In genomic region chr2:61277756-61278155, GRCh38 we compare ENCODE assay signal across 1 cellular context.
TF ChIP-seq lines count a peak whose summit lies in the region.

No MANE protein-coding gene starts in this region.

TF ChIP-seq in IMR-90, 13 proteins besides CTCF, POLR2A, EP300 and RAD21:
- TF ChIP-seq CHD1 (IDR thresholded peaks at IDR 0.05; ENCODE audit: low read depth, low read length) (no peak), MAZ (IDR thresholded peaks at IDR 0.05; ENCODE audit: borderline replicate concordance, low read depth, low read length) (no peak), SMC3 (IDR thresholded peaks at IDR 0.05; ENCODE audit: low read depth, low read length) (no peak), NFE2L2 (IDR thresholded peaks at IDR 0.05; ENCODE audit: low read depth, low read length) (no peak), USF2 (IDR thresholded peaks at IDR 0.05; ENCODE audit: low read depth, low read length) (no peak), MXI1 (IDR thresholded peaks at IDR 0.05; ENCODE audit: borderline replicate concordance, low read depth, low read length) (no peak), ELK1 (IDR thresholded peaks at IDR 0.05; ENCODE audit: borderline replicate concordance, low read depth, low read length) (no peak), RCOR1 (IDR thresholded peaks at IDR 0.05; ENCODE audit: insufficient replicate concordance, low read length) (no peak), RFX5 (IDR thresholded peaks at IDR 0.05; ENCODE audit: low read depth, low read length) (no peak), CEBPB (IDR thresholded peaks at IDR 0.05; ENCODE audit: low read depth, low read length) (no peak), MAFK (IDR thresholded peaks at IDR 0.05; ENCODE audit: low read depth, low read length) (no peak)
